ENCODE assay signal across 17 cellular contexts in genomic region chr4:19748470-19748869, GRCh38.
A peak's percentile ranks its signal among the peaks of the same experiment; 100 is the strongest.
DNase-seq lines count a peak whose midpoint lies in the region; ATAC-seq and TF ChIP-seq lines count a peak whose summit lies in the region.
"Had no signal": no experiment of that assay in that cellular context is flagged by ENCODE, and none has a peak within 500 bp of the region (broad histone marks: within the 10 kb centered on the region; RNA-seq: fewer than 3 reads in every experiment).

No MANE protein-coding gene starts in this region.

- peaks cover 0 to 7% of the 10 kb centered on the region in 2 donors for H3K9me3 Mint-ChIP-seq in stimulated activated naive B cell treated with anti-CD40 and anti-IgM and Interleukin-4, amounts not matched to agents 10 μg/mL and 1 μg/mL and 100 μg/mL, for 72 hours

- H3K79me2 ChIP-seq in ACC112 (ENCODE audit: control insufficient read depth, insufficient read depth, low read length, unreplicated experiment), result no peaks in the 10 kb centered on the region

- no peaks in the 10 kb centered on the region for H3K36me3 Mint-ChIP-seq in stimulated activated naive B cell treated with anti-CD40 and anti-IgM and Interleukin-4, amounts not matched to agents 10 μg/mL and 1 μg/mL and 100 μg/mL, for 72 hours

- H3K27me3 Mint-ChIP-seq in stimulated activated naive B cell treated with anti-CD40 and anti-IgM and Interleukin-4, amounts not matched to agents 10 μg/mL and 1 μg/mL and 100 μg/mL, for 72 hours, result no peaks in the 10 kb centered on the region

- peak overlapping the region; percentile 59 for H3K27ac ChIP-seq in ACC112 (ENCODE audit: low read depth, low read length)
- H3K27ac ChIP-seq: KMS-11, PC-9 had no signal

- H2AFZ ChIP-seq in ACC112 (ENCODE audit: low read length, unreplicated experiment), result peak overlapping the region; percentile 4
- H2AFZ ChIP-seq: PC-9 had no signal

- H3K27ac Mint-ChIP-seq in stimulated activated naive B cell treated with anti-CD40 and anti-IgM and Interleukin-4, amounts not matched to agents 10 μg/mL and 1 μg/mL and 100 μg/mL, for 72 hours, result no peak overlapping the region

- ATAC-seq in omental fat pad (ENCODE audit: low FRiP score) (peak; percentile 83), GM21526 (IDR thresholded peaks at IDR 0.05; ENCODE audit: low FRiP score, unreplicated experiment) (no peak), GM19035 (IDR thresholded peaks at IDR 0.05; ENCODE audit: unreplicated experiment) (no peak)
- ATAC-seq in stimulated activated naive B cell treated with anti-CD40 and anti-IgM and Interleukin-4, amounts not matched to agents 10 μg/mL and 1 μg/mL and 100 μg/mL, for 72 hours (replicated peaks), result no peak

- H3K4me1 Mint-ChIP-seq in stimulated activated naive B cell treated with anti-CD40 and anti-IgM and Interleukin-4, amounts not matched to agents 10 μg/mL and 1 μg/mL and 100 μg/mL, for 72 hours, result no peaks in the 10 kb centered on the region

- TF ChIP-seq CTCF in fibroblast of pulmonary artery (IDR thresholded peaks at IDR 0.05; ENCODE audit: low read length, missing control alignments) (no peak), omental fat pad (IDR thresholded peaks at IDR 0.05) (no peak)

- in situ Hi-C loops in ACHN (cut with HindIII; ENCODE audit: low pct_ligation_motif_present, low pct_unique_long_range_greater_than_20kb, low sequenced_read_pairs), result no loop called here

- H3K36me3 ChIP-seq in ACC112 (ENCODE audit: insufficient read depth, low read length), result no peaks in the 10 kb centered on the region

- no peak overlapping the region for H3K4me3 ChIP-seq in ACC112 (ENCODE audit: low read depth, low read length)
- H3K4me3 ChIP-seq in fibroblast of pulmonary artery (replicated peaks; ENCODE audit: low read depth, low read length), result no peak overlapping the region
- H3K4me3 ChIP-seq: PC-9 had no signal

- DNase-seq in NCI-H226 (peak; percentile 49), fibroblast of pulmonary artery (ENCODE audit: low read depth) (peak; percentile 97), omental fat pad (ENCODE audit: low spot score) (no peak), ACHN (no peak)
- no peak for DNase-seq in stimulated activated naive B cell treated with anti-CD40 and anti-IgM and Interleukin-4, amounts not matched to agents 10 μg/mL and 1 μg/mL and 100 μg/mL, for 72 hours
- DNase-seq: activated CD4-positive, alpha-beta T cell treated with anti-CD3 and anti-CD28 coated beads, Interleukin-2, amount 50 U/mL, for 4 hours; activated effector memory CD4-positive, alpha-beta T cell treated with Interleukin-2 at 50 U/mL for 16 hours; DMS53; NCI-H2171 treated with DMSO at 0.1 percent for 48 hours; PC-9; posterior cingulate gyrus; stimulated activated CD4-positive, alpha-beta T cell treated with anti-CD3 and anti-CD28 coated beads, Interleukin-4, amount 100 ng/mL, for 4 hours; T-helper 2 cell had no signal

- no peak overlapping the region for H3K4me3 Mint-ChIP-seq in stimulated activated naive B cell treated with anti-CD40 and anti-IgM and Interleukin-4, amounts not matched to agents 10 μg/mL and 1 μg/mL and 100 μg/mL, for 72 hours

- H3K4me1 ChIP-seq in ACC112 (ENCODE audit: control insufficient read depth, insufficient read depth, low read length, unreplicated experiment), result peaks cover 15% of the 10 kb centered on the region

- no peaks in the 10 kb centered on the region for H3K27me3 ChIP-seq in ACC112 (ENCODE audit: insufficient read depth, low read length)

Comparison
In these comparisons a context has a peak if more than half of its experiments do, and no peak if none do; other contexts are left out.
1. DNase-seq: peak in NCI-H226 (single experiment) and fibroblast of pulmonary artery (single experiment); none in omental fat pad (single experiment), ACHN (single experiment) and stimulated activated naive B cell treated with anti-CD40 and anti-IgM and Interleukin-4, amounts not matched to agents 10 μg/mL and 1 μg/mL and 100 μg/mL, for 72 hours (single experiment).